ENCODE assay signal across 9 cellular contexts in the genomic region with DNA sequence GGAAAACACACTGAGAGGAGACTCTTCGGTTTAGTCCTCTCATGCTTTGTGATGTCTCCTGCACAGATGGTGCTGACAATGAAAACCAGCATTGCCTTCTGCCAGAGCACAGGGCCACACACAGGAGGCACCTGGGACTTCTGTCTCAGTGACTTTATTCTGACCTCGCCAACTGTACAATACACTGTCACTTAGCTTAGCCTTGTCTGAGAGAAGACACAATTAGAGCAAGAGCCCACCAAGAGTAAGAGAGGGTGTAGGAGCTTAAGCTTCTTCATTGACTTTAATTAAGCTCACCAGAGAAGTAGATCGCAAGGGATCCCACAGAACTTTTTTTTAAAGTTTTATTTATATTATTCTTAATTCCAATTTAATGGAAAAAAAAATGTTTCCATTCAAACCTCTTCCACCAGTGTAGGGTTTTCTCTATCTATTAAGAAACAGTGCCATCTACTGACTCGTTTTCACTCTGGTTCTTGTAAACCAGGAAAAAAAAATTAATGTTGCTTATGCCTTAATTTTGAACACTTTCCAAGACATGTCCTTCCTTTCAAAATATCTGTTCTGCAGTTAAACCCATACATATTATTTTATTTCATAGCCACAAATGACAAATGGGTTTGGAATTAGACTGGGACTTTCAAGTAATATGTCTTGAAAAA. TPM values are rescaled to one million over a fixed set of nuclear protein-coding genes. Genes with fewer than 3 reads are reported as not detected.
DNase-seq lines count a peak whose midpoint lies in the region; ATAC-seq, FAIRE-seq and TF ChIP-seq lines count a peak whose summit lies in the region.
"Had no signal": no experiment of that assay in that cellular context is flagged by ENCODE, and none has a peak within 500 bp of the region (broad histone marks: within the 10 kb centered on the region; RNA-seq: fewer than 3 reads in every experiment).

No MANE protein-coding gene starts in this region.

- no peak overlapping the region for H3K27ac Mint-ChIP-seq in astrocyte (ENCODE audit: unreplicated experiment)
- no peak overlapping the region for H3K27ac Mint-ChIP-seq in mesothelial cell of epicardium
- no peak overlapping the region for H3K27ac Mint-ChIP-seq in CD14-positive monocyte
- H3K27ac Mint-ChIP-seq: IgD-negative memory B cell had no signal

- ATAC-seq in HG03108 (IDR thresholded peaks at IDR 0.05; ENCODE audit: unreplicated experiment): no peak

- WGBS in lower leg skin, 2 donors: 38 to 40% methylated on average over 4 of the region's 4 CpGs

- no peaks in the 10 kb centered on the region for H3K9me3 Mint-ChIP-seq in astrocyte (ENCODE audit: unreplicated experiment)
- H3K9me3 Mint-ChIP-seq in mesothelial cell of epicardium: no peaks in the 10 kb centered on the region
- peaks cover 0 to 3% (median 0%) of the 10 kb centered on the region in 7 donors for H3K9me3 Mint-ChIP-seq in CD14-positive monocyte

- no peak overlapping the region for H3K4me2 ChIP-seq in astrocyte (ENCODE audit: low read length)

- no peaks in the 10 kb centered on the region for H3K9me3 ChIP-seq in astrocyte (ENCODE audit: insufficient read depth, low read depth, low read length)

- no peak overlapping the region for H2AFZ ChIP-seq in astrocyte (ENCODE audit: low read depth, low read length)

- DNase-seq in EL (peak; percentile 9), NCI-H1092 treated with DMSO at 0.1 percent for 48 hours (lab: John Stamatoyannopoulos, UW) (peak; percentile 21), astrocyte (ENCODE audit: low read depth) (peak; percentile 4), mesothelial cell of epicardium (ENCODE audit: low spot score in 2 of 2, unreplicated experiment in 2 of 2) (no peak), CD14-positive monocyte (ENCODE audit: low spot score) (no peak), islet precursor cell (no peak), lower leg skin (ENCODE audit: low spot score in 2 of 2) (no peak)

- H3K27ac ChIP-seq in astrocyte (ENCODE audit: low read depth, low read length): no peak overlapping the region

- H3K27me3 Mint-ChIP-seq in astrocyte (ENCODE audit: low read depth, unreplicated experiment): no peaks in the 10 kb centered on the region
- no peaks in the 10 kb centered on the region for H3K27me3 Mint-ChIP-seq in mesothelial cell of epicardium (ENCODE audit: low read depth)
- H3K27me3 Mint-ChIP-seq in CD14-positive monocyte (ENCODE audit: low read depth in 3 of 3): peaks cover 0 to 7% (median 4%) of the 10 kb centered on the region in 3 donors

- H3K4me1 ChIP-seq in astrocyte (ENCODE audit: insufficient read depth, low read length): no peaks in the 10 kb centered on the region

- H3K4me3 ChIP-seq in astrocyte (ENCODE audit: insufficient read depth, low read depth, low read length) (no peak overlapping the region), lower leg skin (ENCODE audit: low read depth, poor library complexity, severe bottlenecking) (no peak overlapping the region)

- FAIRE-seq in astrocyte (lab: Jason Lieb, UNC): no peak

- H4K20me1 ChIP-seq in astrocyte (ENCODE audit: insufficient read depth, low read length): no peaks in the 10 kb centered on the region

- no peak overlapping the region for H3K9ac ChIP-seq in astrocyte (ENCODE audit: low read length)

- intact Hi-C loops in CD14-positive monocyte (cut with micrococcal nuclease): no loop called here
- intact Hi-C loops in lower leg skin (cut with DNase I; ENCODE audit: low total_unique reads): no loop called here

- no peaks in the 10 kb centered on the region for H3K36me3 ChIP-seq in astrocyte (ENCODE audit: insufficient read depth, low read length)

- no peak for TF ChIP-seq POLR2A in lower leg skin (IDR thresholded peaks at IDR 0.05)

- H3K4me3 Mint-ChIP-seq in astrocyte (ENCODE audit: unreplicated experiment) (no peak overlapping the region), mesothelial cell of epicardium (no peak overlapping the region), CD14-positive monocyte (no peak overlapping the region)
- H3K4me3 Mint-ChIP-seq: IgD-negative memory B cell had no signal

- H3K79me2 ChIP-seq in astrocyte (ENCODE audit: insufficient read depth, low read length): no peaks in the 10 kb centered on the region

- H3K4me1 Mint-ChIP-seq in astrocyte (ENCODE audit: low read depth, unreplicated experiment) (peaks cover 5% of the 10 kb centered on the region), mesothelial cell of epicardium (peaks cover 11% of the 10 kb centered on the region), CD14-positive monocyte (no peaks in the 10 kb centered on the region)
- H3K4me1 Mint-ChIP-seq: IgD-negative memory B cell had no signal

- H3K36me3 Mint-ChIP-seq in astrocyte (ENCODE audit: low read depth, unreplicated experiment) (no peaks in the 10 kb centered on the region), mesothelial cell of epicardium (no peaks in the 10 kb centered on the region), CD14-positive monocyte (no peaks in the 10 kb centered on the region)
- H3K36me3 Mint-ChIP-seq: IgD-negative memory B cell had no signal

- no peaks in the 10 kb centered on the region for H3K27me3 ChIP-seq in astrocyte (ENCODE audit: insufficient read depth, low read length)

- peak; percentile 44 for TF ChIP-seq CTCF in astrocyte (IDR thresholded peaks at IDR 0.05; ENCODE audit: insufficient read depth, low read depth, low read length)
- peak; percentile 58 for TF ChIP-seq CTCF in mesothelial cell of epicardium (IDR thresholded peaks at IDR 0.05; ENCODE audit: unreplicated experiment)
- TF ChIP-seq CTCF in CD14-positive monocyte (IDR thresholded peaks at IDR 0.05): no peak
- no peak for TF ChIP-seq CTCF in lower leg skin (IDR thresholded peaks at IDR 0.05)

RNA-seq across cellular contexts. Expression of a gene that starts 42.4 kb away (rescaled TPM):
- 64.3 and 72.6 TPM in 2 replicates for total RNA-seq in astrocyte
- 64.4 to 68.9 TPM (median 66.2 TPM) in 3 replicates for total RNA-seq in mesothelial cell of epicardium
- polyA plus RNA-seq in CD14-positive monocyte: 10 to 100 TPM; 19.1 to 19.7 TPM
- 10 to 100 TPM; 20.4 to 39.6 (median 29.2) TPM for total RNA-seq in lower leg skin

Comparison
In these comparisons a context has a peak if more than half of its experiments do, and no peak if none do; other contexts are left out.
1. DNase-seq: peak in EL (single experiment), NCI-H1092 treated with DMSO at 0.1 percent for 48 hours (single experiment) and astrocyte (single experiment); none in mesothelial cell of epicardium (0 of 2), CD14-positive monocyte (single experiment), islet precursor cell (single experiment) and lower leg skin (0 of 2).
2. CTCF ChIP-seq: peak in astrocyte (single experiment) and mesothelial cell of epicardium (single experiment); none in CD14-positive monocyte (single experiment) and lower leg skin (0 of 3).